In genomic region chr22:27627901-27628300, GRCh38 we compare ENCODE assay signal across 29 cellular contexts.
"Had no signal": no experiment of that assay in that cellular context is flagged by ENCODE, and none has a peak within 500 bp of the region (broad histone marks: within the 10 kb centered on the region; RNA-seq: fewer than 3 reads in every experiment).

No MANE protein-coding gene starts in this region.

- H3K36me3 ChIP-seq: neutrophil, pancreas, spleen, suprapubic skin, tibial artery, transverse colon, upper lobe of right lung, uterus had no signal

- H3K27ac ChIP-seq: neutrophil, pancreas, psoas muscle, skin epidermis, spleen, suprapubic skin, testis, tibial artery, transverse colon, upper lobe of right lung, uterus had no signal

- H3K4me1 ChIP-seq: pancreas, psoas muscle, spleen, suprapubic skin, testis, tibial artery, transverse colon, upper lobe of right lung, uterus had no signal

- H3K27me3 Mint-ChIP-seq: progenitor cell of endocrine pancreas; stimulated activated memory B cell treated with anti-CD40 and anti-IgM and Interleukin-4, amounts not matched to agents 10 μg/mL and 1 μg/mL and 100 μg/mL, for 72 hours; stimulated activated naive CD8-positive, alpha-beta T cell treated with anti-CD3 and anti-CD28 coated beads, Interleukin-15, amount 100 ng/mL, for 72 hours had no signal

- H3K27me3 ChIP-seq: pancreas, suprapubic skin, testis, tibial artery, uterus had no signal

- H3K4me2 ChIP-seq: smooth muscle cell had no signal

- DNase-seq: naive thymus-derived CD8-positive, alpha-beta T cell; nephron progenitor cell; nucleus accumbens; pancreas; psoas muscle; spleen; stimulated activated CD4-positive, alpha-beta T cell treated with anti-CD3 and anti-CD28 coated beads, Interleukin-12 subunit alpha, Interleukin-12 subunit beta, amount 100 ng/mL, for 4 hours; stimulated activated CD4-positive, alpha-beta T cell treated with anti-CD3 and anti-CD28 coated beads, Interleukin-1b, Interleukin-23, amount 100 ng/mL, for 48 hours; stimulated activated CD4-positive, alpha-beta T cell treated with anti-CD3 and anti-CD28 coated beads, Interleukin-4, amount 100 ng/mL, for 1 hour; stimulated activated CD4-positive, alpha-beta T cell treated with anti-CD3 and anti-CD28 coated beads, Interleukin-4, amount 100 ng/mL, for 4 hours; stimulated activated CD8-positive, alpha-beta memory T cell treated with anti-CD3 and anti-CD28 coated beads, Interleukin-4, amount 100 ng/mL, for 48 hours; stimulated activated naive CD4-positive, alpha-beta T cell; stimulated activated naive CD8-positive, alpha-beta T cell treated with anti-CD3 and anti-CD28 coated beads, Interleukin-15, amount 100 ng/mL, for 72 hours; stimulated activated naive CD8-positive, alpha-beta T cell treated with anti-CD3 and anti-CD28 coated beads, Interleukin-15, Interleukin-2, amounts not matched to agents 100 U/mL and 50 U/mL, for 24 hours; substantia nigra; testis; tibial artery; transverse colon; upper lobe of right lung; uterus had no signal

- H3K27ac Mint-ChIP-seq: naive thymus-derived CD8-positive, alpha-beta T cell; natural killer cell treated with Interleukin-12 subunit alpha and Interleukin-12 subunit beta and Interleukin-15 and Interleukin-18, amount 100 ng/mL, for 72 hours; nephron progenitor cell; progenitor cell of endocrine pancreas; stimulated activated memory B cell treated with anti-CD40 and anti-IgM and Interleukin-4, amounts not matched to agents 10 μg/mL and 1 μg/mL and 100 μg/mL, for 72 hours; stimulated activated naive CD8-positive, alpha-beta T cell treated with anti-CD3 and anti-CD28 coated beads, Interleukin-15, amount 100 ng/mL, for 72 hours had no signal

- H3K9me3 ChIP-seq: neutrophil, pancreas, psoas muscle, spleen, suprapubic skin, testis, tibial artery, transverse colon, upper lobe of right lung, uterus had no signal

- H3K4me3 ChIP-seq: pancreas, psoas muscle, skin epidermis, smooth muscle cell, spleen, suprapubic skin, testis, tibial artery, transverse colon, upper lobe of right lung, uterus had no signal

- FAIRE-seq: pancreas had no signal

- H3K4me3 Mint-ChIP-seq: naive thymus-derived CD8-positive, alpha-beta T cell; natural killer cell treated with Interleukin-12 subunit alpha and Interleukin-12 subunit beta and Interleukin-15 and Interleukin-18, amount 100 ng/mL, for 72 hours; nephron progenitor cell; neural crest cell; stimulated activated memory B cell treated with anti-CD40 and anti-IgM and Interleukin-4, amounts not matched to agents 10 μg/mL and 1 μg/mL and 100 μg/mL, for 72 hours; stimulated activated naive CD8-positive, alpha-beta T cell treated with anti-CD3 and anti-CD28 coated beads, Interleukin-15, amount 100 ng/mL, for 72 hours; type B pancreatic cell had no signal

- H3K36me3 Mint-ChIP-seq: naive thymus-derived CD8-positive, alpha-beta T cell; natural killer cell treated with Interleukin-12 subunit alpha and Interleukin-12 subunit beta and Interleukin-15 and Interleukin-18, amount 100 ng/mL, for 72 hours; stimulated activated memory B cell treated with anti-CD40 and anti-IgM and Interleukin-4, amounts not matched to agents 10 μg/mL and 1 μg/mL and 100 μg/mL, for 72 hours had no signal

- H3K4me1 Mint-ChIP-seq: naive thymus-derived CD8-positive, alpha-beta T cell; stimulated activated memory B cell treated with anti-CD40 and anti-IgM and Interleukin-4, amounts not matched to agents 10 μg/mL and 1 μg/mL and 100 μg/mL, for 72 hours; stimulated activated naive CD8-positive, alpha-beta T cell treated with anti-CD3 and anti-CD28 coated beads, Interleukin-15, amount 100 ng/mL, for 72 hours had no signal

- H3K9me3 Mint-ChIP-seq: naive thymus-derived CD8-positive, alpha-beta T cell; natural killer cell treated with Interleukin-12 subunit alpha and Interleukin-12 subunit beta and Interleukin-15 and Interleukin-18, amount 100 ng/mL, for 72 hours; neural crest cell; stimulated activated naive CD8-positive, alpha-beta T cell treated with anti-CD3 and anti-CD28 coated beads, Interleukin-15, amount 100 ng/mL, for 72 hours had no signal
